13 cellular contexts compared by ENCODE assay signal in genomic region chr1:51875836-51876235, GRCh38. TPM values are rescaled to one million over a fixed set of nuclear protein-coding genes. Genes with fewer than 3 reads are reported as not detected.
DNase-seq lines count a peak whose midpoint lies in the region; ATAC-seq and TF ChIP-seq lines count a peak whose summit lies in the region.
"Had no signal": no experiment of that assay in that cellular context is flagged by ENCODE, and none has a peak within 500 bp of the region (broad histone marks: within the 10 kb centered on the region; RNA-seq: fewer than 3 reads in every experiment).

No MANE protein-coding gene starts in this region.

- no peak for DNase-seq in activated CD4-positive, alpha-beta T cell treated with anti-CD3 and anti-CD28 coated beads, Interleukin-2, amount 10 ng/mL, durations not matched to agents 7 days and 5 days
- no peak for DNase-seq in activated CD4-positive, alpha-beta T cell treated with anti-CD3 and anti-CD28 coated beads for 4 hours
- DNase-seq in MM.1S, result no peak
- DNase-seq in dorsolateral prefrontal cortex, result no peak
- no peak for DNase-seq in progenitor cell of endocrine pancreas (ENCODE audit: low spot score, unreplicated experiment)
- DNase-seq in effector memory CD4-positive, alpha-beta T cell, result no peak
- DNase-seq in activated gamma-delta T cell (lab: John Stamatoyannopoulos, UW), result no peak
- DNase-seq: activated CD8-positive, alpha-beta memory T cell treated with anti-CD3 and anti-CD28 coated beads, Interleukin-2, amount 50 U/mL, for 4 hours; caudate nucleus; NCI-H1436; NCI-H774; nucleus accumbens had no signal

- TF ChIP-seq CTCF in MM.1S (IDR thresholded peaks at IDR 0.05; ENCODE audit: low read length) (no peak), dorsolateral prefrontal cortex (IDR thresholded peaks at IDR 0.05 in 54 of 56, conservative IDR thresholded peaks at IDR 0.05 in 2 of 56; ENCODE audit: low read depth in 1 of 56, partially characterized antibody in 56 of 56) (no peak), progenitor cell of endocrine pancreas (IDR thresholded peaks at IDR 0.05; ENCODE audit: unreplicated experiment) (no peak)

- peaks cover 35% of the 10 kb centered on the region for H3K4me1 ChIP-seq in MM.1S (ENCODE audit: low read length)
- peaks cover 22% of the 10 kb centered on the region for H3K4me1 ChIP-seq in effector memory CD4-positive, alpha-beta T cell (ENCODE audit: control insufficient read depth, insufficient read depth, low read length, poor library complexity, severe bottlenecking)

- no peaks in the 10 kb centered on the region; the same call in 1 of the 2 replicates for H3K36me3 ChIP-seq in MM.1S (replicated peaks; ENCODE audit: insufficient read depth, low read length)
- no peaks in the 10 kb centered on the region for H3K36me3 ChIP-seq in effector memory CD4-positive, alpha-beta T cell (ENCODE audit: control insufficient read depth, insufficient read depth, low read length)

- intact Hi-C loops in dorsolateral prefrontal cortex (cut with DNase I), result loop anchor here in 1 of 2 donors (5.0 kb wide), 2 partner anchors 261 to 821 kb away; partner anchors contain the start of gene COA7

- H4K20me1 ChIP-seq in MM.1S (ENCODE audit: insufficient read depth, low read length), result no peaks in the 10 kb centered on the region

- no peaks in the 10 kb centered on the region for H3K9me3 Mint-ChIP-seq in activated CD4-positive, alpha-beta T cell treated with anti-CD3 and anti-CD28 coated beads, Interleukin-2, amount 10 ng/mL, durations not matched to agents 7 days and 5 days
- H3K9me3 Mint-ChIP-seq in progenitor cell of endocrine pancreas (ENCODE audit: low read depth), result no peaks in the 10 kb centered on the region

- POLR2A ChIA-PET in activated CD4-positive, alpha-beta T cell treated with anti-CD3 and anti-CD28 coated beads, Interleukin-2, amount 10 ng/mL, durations not matched to agents 7 days and 5 days (lab: Charles Lee), result no interaction called here

- no peak for ATAC-seq in HG02642 (IDR thresholded peaks at IDR 0.05; ENCODE audit: poor library complexity, unreplicated experiment)

- peaks cover 67% of the 10 kb centered on the region for H3K79me2 ChIP-seq in MM.1S (ENCODE audit: low read length)

- H3K27me3 Mint-ChIP-seq in activated CD4-positive, alpha-beta T cell treated with anti-CD3 and anti-CD28 coated beads, Interleukin-2, amount 10 ng/mL, durations not matched to agents 7 days and 5 days, result peaks cover 3% of the 10 kb centered on the region
- H3K27me3 Mint-ChIP-seq in progenitor cell of endocrine pancreas, result peaks cover 3% of the 10 kb centered on the region

- peaks cover 41% of the 10 kb centered on the region for H3F3A ChIP-seq in MM.1S (ENCODE audit: insufficient read depth, low read length)

- H3K27me3 ChIP-seq in MM.1S (replicated peaks; ENCODE audit: insufficient read depth, low read length), result no peaks in the 10 kb centered on the region
- H3K27me3 ChIP-seq in dorsolateral prefrontal cortex, result no peaks in the 10 kb centered on the region
- H3K27me3 ChIP-seq in effector memory CD4-positive, alpha-beta T cell (replicated peaks; ENCODE audit: control insufficient read depth, insufficient read depth, low read length, poor library complexity, severe bottlenecking), result no peaks in the 10 kb centered on the region

- no peaks in the 10 kb centered on the region for H3K9me3 ChIP-seq in MM.1S (replicated peaks; ENCODE audit: insufficient read depth, low read length)
- no peaks in the 10 kb centered on the region for H3K9me3 ChIP-seq in effector memory CD4-positive, alpha-beta T cell (ENCODE audit: control insufficient read depth, low read length)

- H3K9ac ChIP-seq in MM.1S (ENCODE audit: low read length), result no peak overlapping the region

- peaks cover 53% of the 10 kb centered on the region for H3K4me1 Mint-ChIP-seq in activated CD4-positive, alpha-beta T cell treated with anti-CD3 and anti-CD28 coated beads, Interleukin-2, amount 10 ng/mL, durations not matched to agents 7 days and 5 days
- H3K4me1 Mint-ChIP-seq in progenitor cell of endocrine pancreas (ENCODE audit: low read depth), result peaks cover 18% of the 10 kb centered on the region

- no peak overlapping the region for H2AFZ ChIP-seq in MM.1S (ENCODE audit: low read length)

- peaks cover 44% of the 10 kb centered on the region for H3K36me3 Mint-ChIP-seq in activated CD4-positive, alpha-beta T cell treated with anti-CD3 and anti-CD28 coated beads, Interleukin-2, amount 10 ng/mL, durations not matched to agents 7 days and 5 days (ENCODE audit: low read depth)
- no peaks in the 10 kb centered on the region for H3K36me3 Mint-ChIP-seq in progenitor cell of endocrine pancreas (ENCODE audit: insufficient read depth)

- H3K9me2 ChIP-seq in MM.1S (replicated peaks; ENCODE audit: insufficient read depth, low read length), result no peaks in the 10 kb centered on the region

- H3K27ac Mint-ChIP-seq in activated CD4-positive, alpha-beta T cell treated with anti-CD3 and anti-CD28 coated beads, Interleukin-2, amount 10 ng/mL, durations not matched to agents 7 days and 5 days, result no peak overlapping the region
- no peak overlapping the region for H3K27ac Mint-ChIP-seq in progenitor cell of endocrine pancreas

- H3K4me3 Mint-ChIP-seq in activated CD4-positive, alpha-beta T cell treated with anti-CD3 and anti-CD28 coated beads, Interleukin-2, amount 10 ng/mL, durations not matched to agents 7 days and 5 days, result peak overlapping the region; percentile 40
- H3K4me3 Mint-ChIP-seq in progenitor cell of endocrine pancreas (ENCODE audit: low read depth), result peak overlapping the region; percentile 29

- no peak overlapping the region for H3K4me3 ChIP-seq in MM.1S (ENCODE audit: low read length)
- H3K4me3 ChIP-seq in dorsolateral prefrontal cortex, result peak overlapping the region in 36 of 59 donors; percentile 0 to 100 (median 33)
- H3K4me3 ChIP-seq in effector memory CD4-positive, alpha-beta T cell (ENCODE audit: insufficient read depth, low read depth, low read length, poor library complexity, severe bottlenecking), result no peak overlapping the region

- H3K27ac ChIP-seq in MM.1S (ENCODE audit: low read length), result no peak overlapping the region
- no peak overlapping the region for H3K27ac ChIP-seq in dorsolateral prefrontal cortex
- no peak overlapping the region for H3K27ac ChIP-seq in effector memory CD4-positive, alpha-beta T cell (ENCODE audit: insufficient read depth, low read length, poor library complexity, severe bottlenecking)

- H3K4me2 ChIP-seq in MM.1S (ENCODE audit: low read depth, low read length), result peak overlapping the region; percentile 76; the same call in 1 of the 2 replicates

- CTCF ChIA-PET in activated CD4-positive, alpha-beta T cell treated with anti-CD3 and anti-CD28 coated beads, Interleukin-2, amount 10 ng/mL, durations not matched to agents 7 days and 5 days (lab: Charles Lee), result interaction anchor here (0.6 kb wide), 1 partner anchor 819 kb away, joined by 3 read pairs; no protein-coding TSS in a partner anchor

RNA-seq across cellular contexts. Expression of gene NRDC, which starts 2.7 kb away (rescaled TPM):
- total RNA-seq in activated CD4-positive, alpha-beta T cell treated with anti-CD3 and anti-CD28 coated beads, Interleukin-2, amount 10 ng/mL, durations not matched to agents 7 days and 5 days, result 100 to 1,000 TPM; 168 to 188 TPM
- total RNA-seq in dorsolateral prefrontal cortex (100 to 1,000 TPM; 108 to 175 (median 151) TPM), progenitor cell of endocrine pancreas (200 and 207 TPM in 2 replicates)

Comparison
In these comparisons a context has a peak if more than half of its experiments do, and no peak if none do; other contexts are left out.
1. H3K4me3 ChIP-seq: peak in dorsolateral prefrontal cortex (36 of 59); none in MM.1S (single experiment) and effector memory CD4-positive, alpha-beta T cell (single experiment).